In genomic region chr17:54968259-54968953, GRCh38 we compare ENCODE assay signal across 9 cellular contexts. TPM values are rescaled to one million over a fixed set of nuclear protein-coding genes. Genes with fewer than 3 reads are reported as not detected.
DNase-seq lines count a peak whose midpoint lies in the region; ATAC-seq, FAIRE-seq and TF ChIP-seq lines count a peak whose summit lies in the region.
"Had no signal": no experiment of that assay in that cellular context is flagged by ENCODE, and none has a peak within 500 bp of the region (broad histone marks: within the 10 kb centered on the region; RNA-seq: fewer than 3 reads in every experiment).

Gene COX11 (minus strand): TSS chr17:54968654. CDS start chr17:54968646, 8 bp downstream.
Gene STXBP4 (plus strand): TSS chr17:54968765. CDS start chr17:54986220, 17,455 bp downstream.

- no peaks in the 10 kb centered on the region for H3K36me3 ChIP-seq in BJ (ENCODE audit: control insufficient read depth, insufficient read depth, low read length)

- H3K27ac ChIP-seq in cingulate gyrus (ENCODE audit: low read depth, low read length): peak within 1 kb of the TSS; percentile 85

- peak; percentile 83 for DNase-seq in BJ (ENCODE audit: low read depth)
- peak; percentile 69 for DNase-seq in GM19239 (ENCODE audit: insufficient read length, low spot score)
- DNase-seq in NCI-H460 (ENCODE audit: extremely low read depth, low read depth): peak; percentile 95
- DNase-seq in activated CD4-positive, alpha-beta T cell treated with anti-CD3 and anti-CD28 coated beads for 24 hours (ENCODE audit: low read depth in 2 of 2): peak; percentile 87 to 90
- peak; percentile 93 for DNase-seq in kidney glomerular epithelial cell (lab: John Stamatoyannopoulos, UW)
- DNase-seq in stimulated activated CD4-positive, alpha-beta T cell treated with anti-CD3 and anti-CD28 coated beads, Interleukin-15, amount 100 ng/mL, for 48 hours (ENCODE audit: low read depth in 2 of 2): peak; percentile 90 to 91

- no peaks in the 10 kb centered on the region for H3K27me3 ChIP-seq in BJ (ENCODE audit: control insufficient read depth, insufficient read depth, low read length)

- CTCF ChIA-PET in BJ (lab: Yijun Ruan, JAX): interaction anchor here (0.6 to 1.2 kb wide), 3 partner anchors 10 to 211 kb away, joined by 3 to 4 read pairs (median 3); no protein-coding TSS in a partner anchor

- H3K4me3 ChIP-seq in BJ (ENCODE audit: low read depth, low read length): peak within 1 kb of the TSS; percentile 92

- POLR2A ChIA-PET in BJ (lab: Charles Lee): interaction anchor here (0.6 kb wide), 1 partner anchor 9 kb away, joined by 9 read pairs; no protein-coding TSS in a partner anchor

- TF ChIP-seq CTCF in BJ (IDR thresholded peaks at IDR 0.05; ENCODE audit: insufficient read depth, low read depth, low read length): no peak; the same call in 1 of the 2 replicates

- ATAC-seq in HG03439 (IDR thresholded peaks at IDR 0.05; ENCODE audit: unreplicated experiment): peak; percentile 97

- FAIRE-seq in GM19239 (lab: Jason Lieb, UNC): peak; percentile 91
- FAIRE-seq: colon had no signal

RNA-seq across cellular contexts. Expression of gene COX11, which starts in this region (rescaled TPM):
- polyA plus RNA-seq in BJ (2011; rRNA removed): 32.0 and 33.3 TPM in 2 replicates
- 16.1 and 17.7 TPM in 2 replicates for polyA minus RNA-seq in BJ (2011; rRNA and poly(A)+ RNA removed)
- 74.2 and 97.8 TPM in 2 replicates for total RNA-seq in NCI-H460 (2014; rRNA removed; shearing (Covaris generic))
- polyA plus RNA-seq in NCI-H460 (2014; cell fraction: nucleus; rRNA removed): 56.6 and 70.9 TPM in 2 replicates

RNA-seq across cellular contexts. Expression of gene STXBP4, which starts in this region (rescaled TPM):
- 1.8 and 3.8 TPM in 2 replicates for polyA plus RNA-seq in BJ (2011; rRNA removed)
- polyA minus RNA-seq in BJ (2011; rRNA and poly(A)+ RNA removed): 2.6 and 3.0 TPM in 2 replicates
- 9.7 and 17.5 TPM in 2 replicates for total RNA-seq in NCI-H460 (2014; rRNA removed; shearing (Covaris generic))
- polyA plus RNA-seq in NCI-H460 (2014; cell fraction: nucleus; rRNA removed): 5.1 and 7.7 TPM in 2 replicates

Comparison
In these comparisons a context has a peak if more than half of its experiments do, and no peak if none do; other contexts are left out.
1. Peak in every context shown above with its lines: DNase-seq, ATAC-seq, H3K4me3 ChIP-seq and H3K27ac ChIP-seq.